ENCODE assay signal across 17 cellular contexts in the genomic region with DNA sequence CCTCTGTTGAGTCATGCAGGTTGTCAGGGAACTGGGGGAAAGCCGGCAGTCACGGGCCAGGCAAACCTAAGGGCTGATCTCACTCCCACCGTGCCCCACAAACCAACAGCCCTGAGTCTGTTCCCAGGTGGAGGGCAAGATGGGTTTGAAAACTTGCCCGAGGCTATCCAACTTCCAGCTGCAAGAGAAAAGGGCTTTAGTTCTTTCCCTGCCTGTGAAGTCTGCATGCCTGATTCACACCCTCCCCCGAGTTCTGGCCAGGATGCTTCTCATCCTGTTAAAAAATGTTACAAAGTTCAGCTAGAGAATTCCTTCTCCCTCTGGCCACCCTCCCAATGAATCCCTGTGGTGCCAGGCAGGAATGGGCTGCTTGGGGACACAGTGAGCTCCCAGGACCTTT. TPM values are rescaled to one million over a fixed set of nuclear protein-coding genes. Genes with fewer than 3 reads are reported as not detected.
DNase-seq lines count a peak whose midpoint lies in the region; ATAC-seq and TF ChIP-seq lines count a peak whose summit lies in the region.
"Had no signal": no experiment of that assay in that cellular context is flagged by ENCODE, and none has a peak within 500 bp of the region (broad histone marks: within the 10 kb centered on the region; RNA-seq: fewer than 3 reads in every experiment).

No MANE protein-coding gene starts in this region.

- H3K36me3 Mint-ChIP-seq in GM23338 (ENCODE audit: low read depth): no peaks in the 10 kb centered on the region
- H3K36me3 Mint-ChIP-seq in endodermal cell (ENCODE audit: low read depth): no peaks in the 10 kb centered on the region
- H3K36me3 Mint-ChIP-seq in activated T-helper 2 cell treated with anti-CD3 and anti-CD28 coated beads, Interferon-gamma antibody, Interleukin-2, Interleukin-4, amounts not matched to agents 10 μg/mL and 5 μg/mL and 100 μg/mL, durations not matched to agents 14 hours and 24 hours and 36 hours (ENCODE audit: low read depth): no peaks in the 10 kb centered on the region
- H3K36me3 Mint-ChIP-seq: CD14-positive monocyte had no signal

- TF ChIP-seq CTCF in GM23338 (conservative IDR thresholded peaks at IDR 0.05; ENCODE audit: low read depth in 2 of 2) (no peak), endodermal cell (conservative IDR thresholded peaks at IDR 0.05) (no peak), stomach (IDR thresholded peaks at IDR 0.05) (no peak), ovary (IDR thresholded peaks at IDR 0.05) (no peak)

- H3K36me3 ChIP-seq in GM23338 (ENCODE audit: insufficient read depth): no peaks in the 10 kb centered on the region
- H3K36me3 ChIP-seq in NT2/D1 (ENCODE audit: insufficient read depth, insufficient read length, low read length): no peaks in the 10 kb centered on the region
- no peaks in the 10 kb centered on the region for H3K36me3 ChIP-seq in endodermal cell (ENCODE audit: control insufficient read depth, insufficient read depth, low read length)
- H3K36me3 ChIP-seq in stomach: no peaks in the 10 kb centered on the region
- no peaks in the 10 kb centered on the region for H3K36me3 ChIP-seq in ovary

- H4K20me1 ChIP-seq in GM23338 (replicated peaks; ENCODE audit: insufficient read depth): no peaks in the 10 kb centered on the region

- DNase-seq in GM23338 (ENCODE audit: low spot score) (peak; percentile 4), NT2/D1 (ENCODE audit: low read depth, low spot score) (peak; percentile 68), endodermal cell (peak; percentile 58), stomach (no peak), ovary (no peak), C1 segment of cervical spinal cord (lab: John Stamatoyannopoulos, UW) (no peak)
- no peak for DNase-seq in activated T-helper 2 cell treated with anti-CD3 and anti-CD28 coated beads, Interferon-gamma antibody, Interleukin-2, Interleukin-4, amounts not matched to agents 10 μg/mL and 5 μg/mL and 100 μg/mL, durations not matched to agents 14 hours and 24 hours and 36 hours (ENCODE audit: low spot score)
- DNase-seq: ACHN; AML-193; CD4-positive, alpha-beta memory T cell; DMS153; DMS79; GF-D8; H9 had no signal

- TF ChIP-seq POLR2A in stomach (IDR thresholded peaks at IDR 0.05) (no peak), ovary (IDR thresholded peaks at IDR 0.05) (no peak)

- no peaks in the 10 kb centered on the region for H3K27me3 Mint-ChIP-seq in GM23338 (ENCODE audit: insufficient read depth, low read depth, poor library complexity)
- H3K27me3 Mint-ChIP-seq in endodermal cell (ENCODE audit: insufficient read depth): no peaks in the 10 kb centered on the region
- H3K27me3 Mint-ChIP-seq in activated T-helper 2 cell treated with anti-CD3 and anti-CD28 coated beads, Interferon-gamma antibody, Interleukin-2, Interleukin-4, amounts not matched to agents 10 μg/mL and 5 μg/mL and 100 μg/mL, durations not matched to agents 14 hours and 24 hours and 36 hours (ENCODE audit: low read depth): no peaks in the 10 kb centered on the region

- H3K27me3 ChIP-seq in GM23338 (ENCODE audit: insufficient read depth): no peaks in the 10 kb centered on the region
- H3K27me3 ChIP-seq in NT2/D1 (ENCODE audit: insufficient read depth, insufficient read length): no peaks in the 10 kb centered on the region
- no peaks in the 10 kb centered on the region for H3K27me3 ChIP-seq in endodermal cell (ENCODE audit: control insufficient read depth, insufficient read depth, low read length, poor library complexity, severe bottlenecking)
- no peaks in the 10 kb centered on the region for H3K27me3 ChIP-seq in stomach
- H3K27me3 ChIP-seq in ovary: no peaks in the 10 kb centered on the region

- no peak overlapping the region for H3K4me3 Mint-ChIP-seq in GM23338
- no peak overlapping the region for H3K4me3 Mint-ChIP-seq in endodermal cell
- no peak overlapping the region for H3K4me3 Mint-ChIP-seq in activated T-helper 2 cell treated with anti-CD3 and anti-CD28 coated beads, Interferon-gamma antibody, Interleukin-2, Interleukin-4, amounts not matched to agents 10 μg/mL and 5 μg/mL and 100 μg/mL, durations not matched to agents 14 hours and 24 hours and 36 hours (ENCODE audit: low read depth)
- H3K4me3 Mint-ChIP-seq: CD14-positive monocyte; CD4-positive, alpha-beta memory T cell; H9 had no signal

- no peaks in the 10 kb centered on the region for H3K4me1 Mint-ChIP-seq in GM23338
- H3K4me1 Mint-ChIP-seq in endodermal cell: no peaks in the 10 kb centered on the region
- H3K4me1 Mint-ChIP-seq in activated T-helper 2 cell treated with anti-CD3 and anti-CD28 coated beads, Interferon-gamma antibody, Interleukin-2, Interleukin-4, amounts not matched to agents 10 μg/mL and 5 μg/mL and 100 μg/mL, durations not matched to agents 14 hours and 24 hours and 36 hours (ENCODE audit: low read depth): no peaks in the 10 kb centered on the region
- H3K4me1 Mint-ChIP-seq: CD14-positive monocyte; CD4-positive, alpha-beta memory T cell; H9 had no signal

- H3K9me3 ChIP-seq in NT2/D1 (ENCODE audit: insufficient read depth, low read length) (peaks cover 5% of the 10 kb centered on the region; the same call in 1 of the 2 replicates), endodermal cell (ENCODE audit: control insufficient read depth, low read length) (no peaks in the 10 kb centered on the region), stomach (peaks cover 0 to 11% (median 0%) of the 10 kb centered on the region in 4 donors), ovary (no peaks in the 10 kb centered on the region)

- H3K27ac Mint-ChIP-seq in GM23338 (no peak overlapping the region), endodermal cell (no peak overlapping the region)
- H3K27ac Mint-ChIP-seq in activated T-helper 2 cell treated with anti-CD3 and anti-CD28 coated beads, Interferon-gamma antibody, Interleukin-2, Interleukin-4, amounts not matched to agents 10 μg/mL and 5 μg/mL and 100 μg/mL, durations not matched to agents 14 hours and 24 hours and 36 hours: no peak overlapping the region
- H3K27ac Mint-ChIP-seq: CD14-positive monocyte; CD4-positive, alpha-beta memory T cell had no signal

- no peak for TF ChIP-seq EP300 in stomach (IDR thresholded peaks at IDR 0.05)
- TF ChIP-seq EP300 in ovary (IDR thresholded peaks at IDR 0.05): no peak

- ATAC-seq in GM23338: no peak

- no peaks in the 10 kb centered on the region for H3K79me2 ChIP-seq in GM23338 (replicated peaks; ENCODE audit: insufficient read depth)

- H3F3A ChIP-seq in GM23338 (replicated peaks; ENCODE audit: low read depth): no peaks in the 10 kb centered on the region

- 82 to 84% methylated on average over 2 to 5 of the region's 5 CpGs for WGBS in endodermal cell (ENCODE audit: insufficient coverage in 1 of 2, insufficient read length in 1 of 2), 2 experiments
- 82 to 94% (median 84%) methylated on average over 5 of the region's 5 CpGs for WGBS in stomach, 5 donors
- WGBS in ovary, 3 donors: 83 to 88% (median 84%) methylated on average over 5 of the region's 5 CpGs

- H3K9ac ChIP-seq in NT2/D1 (ENCODE audit: insufficient read length, low read depth): no peak overlapping the region
- H3K9ac ChIP-seq in endodermal cell (ENCODE audit: extremely low read depth, low read length, poor library complexity, severe bottlenecking): no peak overlapping the region

- H3K27ac ChIP-seq in GM23338 (ENCODE audit: low read depth) (no peak overlapping the region), endodermal cell (ENCODE audit: low read depth, low read length) (no peak overlapping the region), stomach (no peak overlapping the region), ovary (no peak overlapping the region)

- H2AFZ ChIP-seq in GM23338: no peak overlapping the region

- H3K9me3 Mint-ChIP-seq in GM23338 (peaks cover 14% of the 10 kb centered on the region; the same call in 2 of the 3 replicates), endodermal cell (peaks cover 17% of the 10 kb centered on the region)
- no peaks in the 10 kb centered on the region for H3K9me3 Mint-ChIP-seq in activated T-helper 2 cell treated with anti-CD3 and anti-CD28 coated beads, Interferon-gamma antibody, Interleukin-2, Interleukin-4, amounts not matched to agents 10 μg/mL and 5 μg/mL and 100 μg/mL, durations not matched to agents 14 hours and 24 hours and 36 hours

- no peaks in the 10 kb centered on the region; the same call in 1 of the 2 replicates for H3K9me2 ChIP-seq in GM23338 (ENCODE audit: insufficient read depth)

- no peak overlapping the region for H3K4me2 ChIP-seq in GM23338

- H3K4me3 ChIP-seq in GM23338 (no peak overlapping the region), NT2/D1 (ENCODE audit: insufficient read length, low read depth) (no peak overlapping the region), endodermal cell (ENCODE audit: low read length) (no peak overlapping the region), stomach (no peak overlapping the region), ovary (no peak overlapping the region)

- H3K4me1 ChIP-seq in GM23338 (ENCODE audit: insufficient read depth): no peaks in the 10 kb centered on the region
- H3K4me1 ChIP-seq in NT2/D1 (ENCODE audit: insufficient read depth, insufficient read length): no peaks in the 10 kb centered on the region
- H3K4me1 ChIP-seq in endodermal cell (ENCODE audit: control insufficient read depth, insufficient read depth, low read length): no peaks in the 10 kb centered on the region
- H3K4me1 ChIP-seq in stomach: no peaks in the 10 kb centered on the region
- no peaks in the 10 kb centered on the region for H3K4me1 ChIP-seq in ovary (ENCODE audit: insufficient read depth)

- intact Hi-C loops in stomach (cut with DNase I; ENCODE audit: low total_unique reads) (no loop called here), ovary (cut with DNase I) (no loop called here)
- intact Hi-C loops in activated T-helper 2 cell treated with anti-CD3 and anti-CD28 coated beads, Interferon-gamma antibody, Interleukin-2, Interleukin-4, amounts not matched to agents 10 μg/mL and 5 μg/mL and 100 μg/mL, durations not matched to agents 14 hours and 24 hours and 36 hours (cut with micrococcal nuclease): no loop called here

TF ChIP-seq in GM23338, 12 proteins besides CTCF, POLR2A, EP300 and RAD21 (continues in another document):
- TF ChIP-seq EZH2phosphoT487 (IDR thresholded peaks at IDR 0.05; ENCODE audit: unreplicated experiment): no peak
- no peak for TF ChIP-seq CREB1 (CRISPR knock-in tag; IDR thresholded peaks at IDR 0.05; ENCODE audit: low read depth)
- no peak for TF ChIP-seq POLR2AphosphoS5 (IDR thresholded peaks at IDR 0.05; ENCODE audit: low read depth)

RNA-seq across cellular contexts. Expression of a gene that starts 33.1 kb away (rescaled TPM):
- total RNA-seq in GM23338 (2014; rRNA removed; shearing (Covaris generic)): 0.10 TPM in 1 of 2 replicates, not detected in the other
- polyA plus RNA-seq in GM23338 (2016; fragmentation: Nextera tagmentation; extraction: Ambion mirVana) (0.03 and 0.13 TPM in 2 replicates), stomach (under 1 TPM in 2 of 3 donors, not detected in 1; 0.13 to 0.15 TPM), ovary (under 1 TPM; 0.16 to 0.37 TPM)
- total RNA-seq in endodermal cell (1 to 10 TPM in 1 of 2 donors, under 1 TPM in 1; 0.70 to 1.2 TPM), stomach (1 to 10 TPM in 2 of 5 donors, under 1 TPM in 1, not detected in 2; under 0.01 to 1.8 (median 1.6) TPM), ovary (under 1 TPM in 5 of 7 donors, not detected in 2; under 0.01 to 0.31 (median 0.15) TPM)
- polyA plus RNA-seq in endodermal cell (2013, experiment 1 of 2): 2.1 TPM
- 1.8 TPM for polyA plus RNA-seq in endodermal cell (2013, experiment 2 of 2)
- not detected in 2 replicates for total RNA-seq in activated T-helper 2 cell treated with anti-CD3 and anti-CD28 coated beads, Interferon-gamma antibody, Interleukin-2, Interleukin-4, amounts not matched to agents 10 μg/mL and 5 μg/mL and 100 μg/mL, durations not matched to agents 14 hours and 24 hours and 36 hours
- total RNA-seq: A172, H9 had no signal
- polyA plus RNA-seq: BJ, CD14-positive monocyte had no signal

Comparison
In these comparisons a context has a peak if more than half of its experiments do, and no peak if none do; other contexts are left out.
1. DNase-seq: peak in GM23338 (single experiment), NT2/D1 (single experiment) and endodermal cell (single experiment); none in stomach (single experiment), ovary (0 of 5), activated T-helper 2 cell treated with anti-CD3 and anti-CD28 coated beads, Interferon-gamma antibody, Interleukin-2, Interleukin-4, amounts not matched to agents 10 μg/mL and 5 μg/mL and 100 μg/mL, durations not matched to agents 14 hours and 24 hours and 36 hours (single experiment) and C1 segment of cervical spinal cord (0 of 14).